ENCODE assay signal across 14 cellular contexts in genomic region chr5:179980767-179981166, GRCh38.
DNase-seq lines count a peak whose midpoint lies in the region; ATAC-seq and TF ChIP-seq lines count a peak whose summit lies in the region.
"Had no signal": no experiment of that assay in that cellular context is flagged by ENCODE, and none has a peak within 500 bp of the region (broad histone marks: within the 10 kb centered on the region; RNA-seq: fewer than 3 reads in every experiment).

No MANE protein-coding gene starts in this region.

- H3K9me3 Mint-ChIP-seq in WTC11: no peaks in the 10 kb centered on the region
- H3K9me3 Mint-ChIP-seq: CD8-positive, alpha-beta memory T cell; H9 had no signal

- H3K27ac ChIP-seq in breast epithelium: no peak overlapping the region
- H3K27ac ChIP-seq: 22Rv1, GM23248 had no signal

- no peaks in the 10 kb centered on the region for H3K4me1 ChIP-seq in breast epithelium
- H3K4me1 ChIP-seq: Caco-2 had no signal

- POLR2A ChIA-PET in WTC11 (lab: Charles Lee): interaction anchor here (0.6 kb wide), 1 partner anchor 123 kb away, joined by 3 read pairs; no protein-coding TSS in a partner anchor

- peak; percentile 41; the same call in 1 of the 2 replicates for ATAC-seq in WTC11
- ATAC-seq in T-helper 17 cell: no peak

- H3K27me3 Mint-ChIP-seq in WTC11 (ENCODE audit: low read depth): no peaks in the 10 kb centered on the region
- no peaks in the 10 kb centered on the region for H3K27me3 Mint-ChIP-seq in T-helper 17 cell

- no peak overlapping the region for H3K4me3 Mint-ChIP-seq in WTC11
- no peak overlapping the region for H3K4me3 Mint-ChIP-seq in T-helper 17 cell
- H3K4me3 Mint-ChIP-seq: CD8-positive, alpha-beta memory T cell; H9 had no signal

- H3K27ac Mint-ChIP-seq in WTC11: no peak overlapping the region
- no peak overlapping the region for H3K27ac Mint-ChIP-seq in T-helper 17 cell

- CTCF ChIA-PET in WTC11 (lab: Charles Lee): interaction anchor here (0.5 kb wide), 2 partner anchors 109 to 661 kb away, joined by 3 to 4 read pairs; no protein-coding TSS in a partner anchor

- H3K36me3 ChIP-seq in breast epithelium: no peaks in the 10 kb centered on the region

- DNase-seq in NCI-H2171 treated with DMSO at 0.1 percent for 48 hours (lab: John Stamatoyannopoulos, UW) (peak; percentile 4), NCI-H2171 (lab: John Stamatoyannopoulos, UW) (no peak), WTC11 (ENCODE audit: low spot score) (no peak), left kidney (ENCODE audit: low read depth, low spot score) (peak; percentile 42), NCI-H446 treated with DMSO at 0.1 percent for 48 hours (lab: John Stamatoyannopoulos, UW) (no peak), T-helper 17 cell (no peak), breast epithelium (ENCODE audit: low spot score in 2 of 2) (no peak)
- DNase-seq: Caco-2; CD8-positive, alpha-beta memory T cell; DND-41; GF-D8; GM23248; H9 had no signal

- peaks cover 20% of the 10 kb centered on the region for H3K36me3 Mint-ChIP-seq in WTC11
- peaks cover 3% of the 10 kb centered on the region for H3K36me3 Mint-ChIP-seq in T-helper 17 cell (ENCODE audit: low read depth)

- no peak overlapping the region for H3K4me3 ChIP-seq in breast epithelium
- H3K4me3 ChIP-seq: GM23248 had no signal

- no peaks in the 10 kb centered on the region for H3K4me1 Mint-ChIP-seq in WTC11
- no peaks in the 10 kb centered on the region for H3K4me1 Mint-ChIP-seq in T-helper 17 cell
- H3K4me1 Mint-ChIP-seq: CD8-positive, alpha-beta memory T cell; H9 had no signal

- no peak for TF ChIP-seq POLR2A in breast epithelium (IDR thresholded peaks at IDR 0.05)

- no peaks in the 10 kb centered on the region for H3K27me3 ChIP-seq in breast epithelium

- intact Hi-C loops in breast epithelium (cut with DNase I; ENCODE audit: low total_unique reads): no loop called here

- TF ChIP-seq CTCF in WTC11 (IDR thresholded peaks at IDR 0.05) (no peak), breast epithelium (IDR thresholded peaks at IDR 0.05) (no peak)

- H3K9me3 ChIP-seq in T-helper 17 cell (ENCODE audit: control insufficient read depth, low read length, poor library complexity, severe bottlenecking) (no peaks in the 10 kb centered on the region), breast epithelium (no peaks in the 10 kb centered on the region)
- H3K9me3 ChIP-seq: Caco-2 had no signal

TF ChIP-seq in WTC11, 78 proteins besides CTCF, POLR2A, EP300 and RAD21:
- TF ChIP-seq, protein P1, sequence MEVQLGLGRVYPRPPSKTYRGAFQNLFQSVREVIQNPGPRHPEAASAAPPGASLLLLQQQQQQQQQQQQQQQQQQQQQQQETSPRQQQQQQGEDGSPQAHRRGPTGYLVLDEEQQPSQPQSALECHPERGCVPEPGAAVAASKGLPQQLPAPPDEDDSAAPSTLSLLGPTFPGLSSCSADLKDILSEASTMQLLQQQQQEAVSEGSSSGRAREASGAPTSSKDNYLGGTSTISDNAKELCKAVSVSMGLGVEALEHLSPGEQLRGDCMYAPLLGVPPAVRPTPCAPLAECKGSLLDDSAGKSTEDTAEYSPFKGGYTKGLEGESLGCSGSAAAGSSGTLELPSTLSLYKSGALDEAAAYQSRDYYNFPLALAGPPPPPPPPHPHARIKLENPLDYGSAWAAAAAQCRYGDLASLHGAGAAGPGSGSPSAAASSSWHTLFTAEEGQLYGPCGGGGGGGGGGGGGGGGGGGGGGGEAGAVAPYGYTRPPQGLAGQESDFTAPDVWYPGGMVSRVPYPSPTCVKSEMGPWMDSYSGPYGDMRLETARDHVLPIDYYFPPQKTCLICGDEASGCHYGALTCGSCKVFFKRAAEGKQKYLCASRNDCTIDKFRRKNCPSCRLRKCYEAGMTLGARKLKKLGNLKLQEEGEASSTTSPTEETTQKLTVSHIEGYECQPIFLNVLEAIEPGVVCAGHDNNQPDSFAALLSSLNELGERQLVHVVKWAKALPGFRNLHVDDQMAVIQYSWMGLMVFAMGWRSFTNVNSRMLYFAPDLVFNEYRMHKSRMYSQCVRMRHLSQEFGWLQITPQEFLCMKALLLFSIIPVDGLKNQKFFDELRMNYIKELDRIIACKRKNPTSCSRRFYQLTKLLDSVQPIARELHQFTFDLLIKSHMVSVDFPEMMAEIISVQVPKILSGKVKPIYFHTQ (CRISPR knock-in tag; IDR thresholded peaks at IDR 0.05): no peak
- TF ChIP-seq HMGA2 (CRISPR knock-in tag; IDR thresholded peaks at IDR 0.05): no peak
- TF ChIP-seq, protein P2, sequence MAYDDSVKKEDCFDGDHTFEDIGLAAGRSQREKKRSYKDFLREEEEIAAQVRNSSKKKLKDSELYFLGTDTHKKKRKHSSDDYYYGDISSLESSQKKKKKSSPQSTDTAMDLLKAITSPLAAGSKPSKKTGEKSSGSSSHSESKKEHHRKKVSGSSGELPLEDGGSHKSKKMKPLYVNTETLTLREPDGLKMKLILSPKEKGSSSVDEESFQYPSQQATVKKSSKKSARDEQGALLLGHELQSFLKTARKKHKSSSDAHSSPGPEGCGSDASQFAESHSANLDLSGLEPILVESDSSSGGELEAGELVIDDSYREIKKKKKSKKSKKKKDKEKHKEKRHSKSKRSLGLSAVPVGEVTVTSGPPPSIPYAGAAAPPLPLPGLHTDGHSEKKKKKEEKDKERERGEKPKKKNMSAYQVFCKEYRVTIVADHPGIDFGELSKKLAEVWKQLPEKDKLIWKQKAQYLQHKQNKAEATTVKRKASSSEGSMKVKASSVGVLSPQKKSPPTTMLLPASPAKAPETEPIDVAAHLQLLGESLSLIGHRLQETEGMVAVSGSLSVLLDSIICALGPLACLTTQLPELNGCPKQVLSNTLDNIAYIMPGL (CRISPR knock-in tag; IDR thresholded peaks at IDR 0.05): no peak
- TF ChIP-seq ZNF423 (CRISPR knock-in tag; IDR thresholded peaks at IDR 0.05): no peak
- no peak for TF ChIP-seq OVOL2 (CRISPR knock-in tag; IDR thresholded peaks at IDR 0.05; ENCODE audit: borderline replicate concordance)
- TF ChIP-seq ZMAT4 (CRISPR knock-in tag; IDR thresholded peaks at IDR 0.05): no peak
- no peak for TF ChIP-seq ZNF263 (CRISPR knock-in tag; IDR thresholded peaks at IDR 0.05; ENCODE audit: low read depth)
- no peak for TF ChIP-seq ZNF317 (CRISPR knock-in tag; IDR thresholded peaks at IDR 0.05; ENCODE audit: borderline replicate concordance, low read depth)
- no peak for TF ChIP-seq RORB (CRISPR knock-in tag; IDR thresholded peaks at IDR 0.05)
- no peak for TF ChIP-seq KAT7 (CRISPR knock-in tag; IDR thresholded peaks at IDR 0.05; ENCODE audit: borderline replicate concordance)
- no peak for TF ChIP-seq TCF7 (CRISPR knock-in tag; IDR thresholded peaks at IDR 0.05; ENCODE audit: low read depth)
- TF ChIP-seq, protein P3, sequence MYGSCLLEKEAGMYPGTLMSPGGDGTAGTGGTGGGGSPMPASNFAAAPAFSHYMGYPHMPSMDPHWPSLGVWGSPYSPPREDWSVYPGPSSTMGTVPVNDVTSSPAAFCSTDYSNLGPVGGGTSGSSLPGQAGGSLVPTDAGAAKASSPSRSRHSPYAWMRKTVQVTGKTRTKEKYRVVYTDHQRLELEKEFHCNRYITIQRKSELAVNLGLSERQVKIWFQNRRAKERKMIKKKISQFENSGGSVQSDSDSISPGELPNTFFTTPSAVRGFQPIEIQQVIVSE (CRISPR knock-in tag; IDR thresholded peaks at IDR 0.05; ENCODE audit: borderline replicate concordance): no peak
- TF ChIP-seq PRDM15 (CRISPR knock-in tag; IDR thresholded peaks at IDR 0.05): no peak

Comparison
In these comparisons a context has a peak if more than half of its experiments do, and no peak if none do; other contexts are left out.
1. DNase-seq: peak in NCI-H2171 treated with DMSO at 0.1 percent for 48 hours (single experiment) and left kidney (single experiment); none in NCI-H2171 (single experiment), WTC11 (single experiment), NCI-H446 treated with DMSO at 0.1 percent for 48 hours (single experiment), T-helper 17 cell (0 of 3) and breast epithelium (0 of 2).